Comparison of ENCODE assay signal across 8 cellular contexts in genomic region chr3:61530355-61530754, GRCh38. TPM values are rescaled to one million over a fixed set of nuclear protein-coding genes. Genes with fewer than 3 reads are reported as not detected.
DNase-seq lines count a peak whose midpoint lies in the region; ATAC-seq and TF ChIP-seq lines count a peak whose summit lies in the region.

No MANE protein-coding gene starts in this region.

- no peak overlapping the region for H3K27ac Mint-ChIP-seq in Calu3 (ENCODE audit: unreplicated experiment)
- H3K27ac Mint-ChIP-seq in stimulated activated memory B cell treated with anti-CD40 and anti-IgM and Interleukin-4, amounts not matched to agents 10 μg/mL and 1 μg/mL and 100 μg/mL, for 72 hours = no peak overlapping the region

- no peak overlapping the region for H2AFZ ChIP-seq in KMS-11 (ENCODE audit: low read depth)

- ATAC-seq in lower lobe of right lung (no peak), HG03280 (IDR thresholded peaks at IDR 0.05; ENCODE audit: unreplicated experiment) (no peak)
- ATAC-seq in stimulated activated memory B cell treated with anti-CD40 and anti-IgM and Interleukin-4, amounts not matched to agents 10 μg/mL and 1 μg/mL and 100 μg/mL, for 72 hours = no peak

- H3K9me3 Mint-ChIP-seq in Calu3 (ENCODE audit: low read depth, unreplicated experiment) = peaks cover 2% of the 10 kb centered on the region
- no peaks in the 10 kb centered on the region for H3K9me3 Mint-ChIP-seq in stimulated activated memory B cell treated with anti-CD40 and anti-IgM and Interleukin-4, amounts not matched to agents 10 μg/mL and 1 μg/mL and 100 μg/mL, for 72 hours

- H3K27me3 ChIP-seq in KMS-11 (ENCODE audit: insufficient read depth, low read depth) (no peaks in the 10 kb centered on the region), adrenal gland (no peaks in the 10 kb centered on the region), lower lobe of right lung (ENCODE audit: low read depth) (no peaks in the 10 kb centered on the region)

- no peaks in the 10 kb centered on the region for H3K4me1 Mint-ChIP-seq in Calu3 (ENCODE audit: low read depth, unreplicated experiment)
- H3K4me1 Mint-ChIP-seq in stimulated activated memory B cell treated with anti-CD40 and anti-IgM and Interleukin-4, amounts not matched to agents 10 μg/mL and 1 μg/mL and 100 μg/mL, for 72 hours = no peaks in the 10 kb centered on the region

- no peaks in the 10 kb centered on the region for H3K79me2 ChIP-seq in KMS-11 (ENCODE audit: insufficient read depth, low read depth)

- TF ChIP-seq POLR2A in adrenal gland (IDR thresholded peaks at IDR 0.05) = no peak

- H3K9ac ChIP-seq in KMS-11 = no peak overlapping the region

- H3K4me2 ChIP-seq in KMS-11 = no peak overlapping the region

- no peaks in the 10 kb centered on the region for H4K20me1 ChIP-seq in KMS-11 (ENCODE audit: insufficient read depth)

- DNase-seq in EL (peak; percentile 40), adrenal gland (peak in 1 of 7 donors; percentile 36), lower lobe of right lung (no peak), Calu3 (no peak)
- no peak for DNase-seq in activated CD4-positive, CD25-positive, alpha-beta regulatory T cell treated with anti-CD3 and anti-CD28 coated beads, Interleukin-2, amount 50 U/mL, for 72 hours

- H3K4me3 Mint-ChIP-seq in Calu3 (ENCODE audit: low read depth, unreplicated experiment) = no peak overlapping the region
- H3K4me3 Mint-ChIP-seq in stimulated activated memory B cell treated with anti-CD40 and anti-IgM and Interleukin-4, amounts not matched to agents 10 μg/mL and 1 μg/mL and 100 μg/mL, for 72 hours = no peak overlapping the region

- BruUV-seq in Calu3 (replicated peaks; lab: Mats Ljungman, UMichigan) = no TSS peak

- 14 to 32% (median 17%) methylated on average over 1 of the region's 1 CpG for WGBS in adrenal gland, 4 donors

- H3K36me3 ChIP-seq in KMS-11 (ENCODE audit: insufficient read depth) = no peaks in the 10 kb centered on the region
- H3K36me3 ChIP-seq in adrenal gland (replicated peaks in 1 of 2) = no peaks in the 10 kb centered on the region
- H3K36me3 ChIP-seq in lower lobe of right lung = no peaks in the 10 kb centered on the region

- H3K9me3 ChIP-seq in adrenal gland (replicated peaks in 1 of 3) (no peaks in the 10 kb centered on the region), lower lobe of right lung (no peaks in the 10 kb centered on the region)

- intact Hi-C loops in adrenal gland (cut with DNase I) = no loop called here
- intact Hi-C loops in lower lobe of right lung (cut with DNase I) = no loop called here
- intact Hi-C loops in Calu3 (cut with micrococcal nuclease; ENCODE audit: unreplicated experiment) = no loop called here

- H3K4me1 ChIP-seq in KMS-11 (ENCODE audit: low read depth, poor library complexity, severe bottlenecking) = no peaks in the 10 kb centered on the region
- H3K4me1 ChIP-seq in adrenal gland (replicated peaks in 1 of 2) = peaks cover 0 to 4% of the 10 kb centered on the region in 2 donors
- no peaks in the 10 kb centered on the region for H3K4me1 ChIP-seq in lower lobe of right lung

- no peak overlapping the region for H3K27ac ChIP-seq in KMS-11
- no peak overlapping the region for H3K27ac ChIP-seq in adrenal gland
- H3K27ac ChIP-seq in lower lobe of right lung = no peak overlapping the region

- H3K27me3 Mint-ChIP-seq in Calu3 (ENCODE audit: unreplicated experiment) = no peaks in the 10 kb centered on the region
- no peaks in the 10 kb centered on the region for H3K27me3 Mint-ChIP-seq in stimulated activated memory B cell treated with anti-CD40 and anti-IgM and Interleukin-4, amounts not matched to agents 10 μg/mL and 1 μg/mL and 100 μg/mL, for 72 hours

- no peak overlapping the region for H3K4me3 ChIP-seq in KMS-11 (IDR thresholded peaks at IDR 0.05; ENCODE audit: insufficient read depth, low read depth, low read length)
- H3K4me3 ChIP-seq in adrenal gland = no peak overlapping the region
- H3K4me3 ChIP-seq in lower lobe of right lung = no peak overlapping the region

- TF ChIP-seq CTCF in KMS-11 (conservative IDR thresholded peaks at IDR 0.05; ENCODE audit: low read depth, low read length) = peak; percentile 31; the same call in 1 of the 2 replicates
- peak; percentile 25 to 41 (median 32) for TF ChIP-seq CTCF in adrenal gland (IDR thresholded peaks at IDR 0.05)
- peak; percentile 55 for TF ChIP-seq CTCF in lower lobe of right lung (IDR thresholded peaks at IDR 0.05)
- no peak for TF ChIP-seq CTCF in Calu3 (IDR thresholded peaks at IDR 0.05; ENCODE audit: unreplicated experiment)

- no peaks in the 10 kb centered on the region for H3K36me3 Mint-ChIP-seq in Calu3 (ENCODE audit: insufficient read depth, unreplicated experiment)
- H3K36me3 Mint-ChIP-seq in stimulated activated memory B cell treated with anti-CD40 and anti-IgM and Interleukin-4, amounts not matched to agents 10 μg/mL and 1 μg/mL and 100 μg/mL, for 72 hours = no peaks in the 10 kb centered on the region

- CTCF ChIA-PET in Calu3 (lab: Charles Lee) = no interaction called here

RNA-seq across cellular contexts. Expression of gene PTPRG, which starts 31.0 kb away (rescaled TPM):
- total RNA-seq in adrenal gland = 100 to 1,000 TPM in 2 of 8 donors, 10 to 100 TPM in 6; 57.6 to 119 (median 78.7) TPM
- polyA plus RNA-seq in adrenal gland = 10 to 100 TPM in 1 of 3 donors, 1 to 10 TPM in 2; 6.3 to 32.6 (median 9.0) TPM
- total RNA-seq in lower lobe of right lung = 67.6 TPM
- total RNA-seq in Calu3 (2022) = 0.35 and 1.1 TPM in 2 replicates

Comparison
In these comparisons a context has a peak if more than half of its experiments do, and no peak if none do; other contexts are left out.
1. RNA of gene PTPRG, which starts 31.0 kb away (total RNA-seq): 57.6 to 119 TPM in adrenal gland and 67.6 TPM in lower lobe of right lung (single experiment); 0.35 to 1.1 TPM in Calu3; every median in the first group is over 10 times any median in the second.